ENCODE assay signal across 7 cellular contexts in genomic region chr15:30669621-30670020, GRCh38.
A peak's percentile ranks its signal among the peaks of the same experiment; 100 is the strongest.
DNase-seq lines count a peak whose midpoint lies in the region; TF ChIP-seq lines count a peak whose summit lies in the region.
"Not testable (repeated sequence)": the region's sequence is repeated elsewhere in the genome, so short reads cannot be mapped to it uniquely, and the experiment has no call there.

No MANE protein-coding gene starts in this region.

- in situ Hi-C loops in brain microvascular endothelial cell (cut with HindIII; ENCODE audit: low pct_ligation_motif_present, low sequenced_read_pairs) = not testable (repeated sequence)

- H3K27ac Mint-ChIP-seq in HFFc6 (peak overlapping the region; percentile 20), endothelial cell (ENCODE audit: unreplicated experiment) (peak overlapping the region; percentile 59), osteocyte (ENCODE audit: unreplicated experiment) (peak overlapping the region; percentile 25)

- peaks cover 23% of the 10 kb centered on the region for H3K4me1 Mint-ChIP-seq in HFFc6 (ENCODE audit: low read depth)
- H3K4me1 Mint-ChIP-seq in endothelial cell (ENCODE audit: unreplicated experiment) = peaks cover 11% of the 10 kb centered on the region
- H3K4me1 Mint-ChIP-seq in osteocyte (ENCODE audit: unreplicated experiment) = not testable (repeated sequence)

- not testable (repeated sequence) for H3K4me1 ChIP-seq in BE2C; adipocyte (ENCODE audit: control insufficient read depth, insufficient read depth, low read length)

- not testable (repeated sequence) for H3K9me3 ChIP-seq in BE2C; adipocyte (ENCODE audit: control insufficient read depth, low read length)

- H3K36me3 ChIP-seq in BE2C = peaks cover 12% of the 10 kb centered on the region
- H3K36me3 ChIP-seq in adipocyte (ENCODE audit: control insufficient read depth, insufficient read depth, low read length, severe bottlenecking); brain microvascular endothelial cell (replicated peaks): not testable (repeated sequence)

- not testable (repeated sequence) for H3K9me3 Mint-ChIP-seq in HFFc6; endothelial cell (ENCODE audit: unreplicated experiment); osteocyte (ENCODE audit: unreplicated experiment)

- H3K27me3 ChIP-seq in BE2C; adipocyte (replicated peaks; ENCODE audit: control insufficient read depth, insufficient read depth, low read length); brain microvascular endothelial cell (replicated peaks): not testable (repeated sequence)

- DNase-seq in BE2C = peak; percentile 20
- DNase-seq in HFFc6; endothelial cell (ENCODE audit: low spot score); osteocyte (ENCODE audit: extremely low spot score, unreplicated experiment): not testable (repeated sequence)
- peak; percentile 2 for DNase-seq in adipocyte (ENCODE audit: low read depth)
- peak; percentile 24 for DNase-seq in brain microvascular endothelial cell
- DNase-seq in iris pigment epithelial cell (ENCODE audit: low read depth) = peak; percentile 30

- H3K36me3 Mint-ChIP-seq in HFFc6 (ENCODE audit: low read depth) = peaks cover 36% of the 10 kb centered on the region
- H3K36me3 Mint-ChIP-seq in endothelial cell (ENCODE audit: low read depth, unreplicated experiment); osteocyte (ENCODE audit: unreplicated experiment): not testable (repeated sequence)

- H3K27me3 Mint-ChIP-seq in HFFc6 (ENCODE audit: insufficient read depth); endothelial cell (ENCODE audit: unreplicated experiment); osteocyte (ENCODE audit: unreplicated experiment): not testable (repeated sequence)

- not testable (repeated sequence) for H3K4me3 ChIP-seq in BE2C (ENCODE audit: low read depth, low read length); adipocyte (ENCODE audit: low read length); brain microvascular endothelial cell (ENCODE audit: low read depth, low read length)

- H3K9ac ChIP-seq in adipocyte (ENCODE audit: low read length) = not testable (repeated sequence)

- not testable (repeated sequence) for TF ChIP-seq CTCF in BE2C (IDR thresholded peaks at IDR 0.05; ENCODE audit: low read depth, low read length); HFFc6 (IDR thresholded peaks at IDR 0.05); brain microvascular endothelial cell (IDR thresholded peaks at IDR 0.05; ENCODE audit: low read depth, low read length, missing control alignments); endothelial cell (IDR thresholded peaks at IDR 0.05; ENCODE audit: unreplicated experiment); osteocyte (IDR thresholded peaks at IDR 0.05)

- H3K4me3 Mint-ChIP-seq in HFFc6; endothelial cell (ENCODE audit: unreplicated experiment); osteocyte (ENCODE audit: unreplicated experiment): not testable (repeated sequence)

- H3K27ac ChIP-seq in brain microvascular endothelial cell = not testable (repeated sequence)
